Comparison of ENCODE assay signal across 8 cellular contexts in genomic region chr19:33416307-33417215, GRCh38. TPM values are rescaled to one million over a fixed set of nuclear protein-coding genes. Genes with fewer than 3 reads are reported as not detected.
DNase-seq lines count a peak whose midpoint lies in the region; ATAC-seq and TF ChIP-seq lines count a peak whose summit lies in the region.

No MANE protein-coding gene starts in this region.

- no peak for TF ChIP-seq EP300 in tibial nerve (IDR thresholded peaks at IDR 0.05)

- no TSS peak for BruUV-seq in IMR-90 (replicated peaks; lab: Mats Ljungman, UMichigan)

- no peak overlapping the region for H3K4me3 ChIP-seq in IMR-90 (ENCODE audit: insufficient read depth, low read depth, low read length)
- H3K4me3 ChIP-seq in esophagus squamous epithelium: no peak overlapping the region
- no peak overlapping the region for H3K4me3 ChIP-seq in tibial nerve

- ATAC-seq in IMR-90 (ENCODE audit: low read depth) (peak; percentile 90), omental fat pad (ENCODE audit: low FRiP score) (peak; percentile 49), GM18505 (IDR thresholded peaks at IDR 0.05; ENCODE audit: unreplicated experiment) (no peak)

- no peak overlapping the region for H3K18ac ChIP-seq in IMR-90 (ENCODE audit: low read depth, low read length)

- no peak overlapping the region for H2BK5ac ChIP-seq in IMR-90 (ENCODE audit: low read depth, low read length, poor library complexity, severe bottlenecking)

- H3K4ac ChIP-seq in IMR-90 (ENCODE audit: low read depth, low read length): no peak overlapping the region

- no peak overlapping the region for H3K14ac ChIP-seq in IMR-90 (replicated peaks; ENCODE audit: low read depth, low read length)

- H2AK9ac ChIP-seq in IMR-90 (replicated peaks; ENCODE audit: low read depth, low read length, poor library complexity): peak overlapping the region; percentile 57

- CTCF ChIA-PET in IMR-90 (lab: Yijun Ruan, JAX): interaction anchor here (0.6 to 1.6 kb wide), 7 partner anchors 10 to 602 kb away, joined by 3 to 8 read pairs (median 6); no protein-coding TSS in a partner anchor

- no peak overlapping the region for H2BK15ac ChIP-seq in IMR-90 (ENCODE audit: low read depth, low read length)

- no peak overlapping the region for H4K91ac ChIP-seq in IMR-90 (ENCODE audit: insufficient read depth, low read depth, low read length)

- intact Hi-C loops in IMR-90 (cut with micrococcal nuclease): loop anchor here (1.0 kb wide), 1 partner anchor 355 kb away; no protein-coding TSS in a partner anchor
- intact Hi-C loops in esophagus squamous epithelium (cut with DNase I): no loop called here

- peak overlapping the region; percentile 77 for H2AFZ ChIP-seq in IMR-90 (replicated peaks; ENCODE audit: low read length, poor library complexity)

- H3K23ac ChIP-seq in IMR-90 (ENCODE audit: low read depth, low read length): no peak overlapping the region

- H3K36me3 ChIP-seq in IMR-90 (ENCODE audit: control insufficient read depth, insufficient read depth, low read length): no peaks in the 10 kb centered on the region
- peaks cover 0 to under 1% (median 0%) of the 10 kb centered on the region in 3 donors for H3K36me3 ChIP-seq in esophagus squamous epithelium
- H3K36me3 ChIP-seq in tibial nerve: peaks cover 0 to 13% (median 0%) of the 10 kb centered on the region in 3 donors

- no peak overlapping the region for H3K9ac ChIP-seq in IMR-90 (ENCODE audit: low read depth, low read length)

- dilution Hi-C loops in IMR-90 (cut with HindIII; ENCODE audit: low sequenced_read_pairs, unreplicated experiment): no loop called here

- 55% methylated on average over 8 of the region's 27 CpGs; no CpG with 5 or more reads in 1 of the 2 experiments for WGBS in IMR-90 (ENCODE audit: extremely low coverage in 2 of 2, insufficient read length in 1 of 2), 2 experiments
- 31 to 46% methylated on average over 9 to 11 of the region's 27 CpGs for WGBS in esophagus squamous epithelium, 2 donors
- 42 to 45% methylated on average over 26 of the region's 27 CpGs for WGBS in tibial nerve, 2 donors

- no peaks in the 10 kb centered on the region for H3K27me3 ChIP-seq in IMR-90 (ENCODE audit: control insufficient read depth, insufficient read depth, low read length)
- no peaks in the 10 kb centered on the region for H3K27me3 ChIP-seq in esophagus squamous epithelium
- no peaks in the 10 kb centered on the region for H3K27me3 ChIP-seq in tibial nerve

- no peaks in the 10 kb centered on the region; the same call in 1 of the 2 replicates for H3K4me1 ChIP-seq in IMR-90 (ENCODE audit: control insufficient read depth, insufficient read depth, low read length)
- H3K4me1 ChIP-seq in esophagus squamous epithelium: peaks cover 0 to 16% (median 0%) of the 10 kb centered on the region in 3 donors
- peaks cover 0 to 8% (median 1%) of the 10 kb centered on the region in 4 donors for H3K4me1 ChIP-seq in tibial nerve

- H3K56ac ChIP-seq in IMR-90 (ENCODE audit: extremely low read depth, insufficient read depth, low read length): no peak overlapping the region

- in situ Hi-C loops in IMR-90 (cut with MboI; ENCODE audit: low sequenced_read_pairs): no loop called here

- H3K9me1 ChIP-seq in IMR-90 (ENCODE audit: insufficient read depth, low read length): no peaks in the 10 kb centered on the region

- no peak overlapping the region for H4K8ac ChIP-seq in IMR-90 (ENCODE audit: low read depth in 2 of 2, low read length in 2 of 2)

- no peaks in the 10 kb centered on the region for H3K9me3 ChIP-seq in IMR-90 (ENCODE audit: control insufficient read depth, insufficient read depth, low read length)
- H3K9me3 ChIP-seq in esophagus squamous epithelium: no peaks in the 10 kb centered on the region
- no peaks in the 10 kb centered on the region for H3K9me3 ChIP-seq in tibial nerve

- H2BK120ac ChIP-seq in IMR-90 (ENCODE audit: low read depth, low read length): no peak overlapping the region

- H4K20me1 ChIP-seq in IMR-90 (ENCODE audit: insufficient read depth, low read length): no peaks in the 10 kb centered on the region

- POLR2A ChIA-PET in IMR-90 (lab: Charles Lee; ENCODE audit: unreplicated experiment): no interaction called here

- H2AK5ac ChIP-seq in IMR-90 (ENCODE audit: low read depth, low read length): no peak overlapping the region

- no peak for TF ChIP-seq POLR2A in IMR-90 (IDR thresholded peaks at IDR 0.05; ENCODE audit: low read depth, low read length)
- no peak for TF ChIP-seq POLR2A in esophagus squamous epithelium (IDR thresholded peaks at IDR 0.05)
- no peak for TF ChIP-seq POLR2A in tibial nerve (IDR thresholded peaks at IDR 0.05)
- no peak for TF ChIP-seq POLR2A in GM18505 (IDR thresholded peaks at IDR 0.05; ENCODE audit: borderline replicate concordance, extremely low read depth, insufficient read depth, insufficient read length)

- no peaks in the 10 kb centered on the region for H3K79me1 ChIP-seq in IMR-90 (ENCODE audit: low read depth in 1 of 2, low read length in 2 of 2)

- H3K27ac ChIP-seq in IMR-90 (ENCODE audit: insufficient read depth, low read length) (no peak overlapping the region), esophagus squamous epithelium (no peak overlapping the region), tibial nerve (no peak overlapping the region)

- TF ChIP-seq RAD21 in IMR-90 (IDR thresholded peaks at IDR 0.05; ENCODE audit: low read length): peak; percentile 71

- H3K4me2 ChIP-seq in IMR-90 (ENCODE audit: low read depth, low read length): no peak overlapping the region; the same call in 1 of the 2 replicates

- TF ChIP-seq CTCF in IMR-90 (conservative IDR thresholded peaks at IDR 0.05; ENCODE audit: low read depth, low read length) (peak; percentile 75), esophagus squamous epithelium (IDR thresholded peaks at IDR 0.05) (peak; percentile 59 to 75 (median 65)), omental fat pad (IDR thresholded peaks at IDR 0.05) (no peak), tibial nerve (IDR thresholded peaks at IDR 0.05) (peak in 4 of 5 experiments; percentile 48 to 56 (median 54))

- no peak overlapping the region for H4K5ac ChIP-seq in IMR-90 (ENCODE audit: low read depth, low read length)

- DNase-seq in DMS 273 treated with DMSO at 0.1 percent for 48 hours (lab: John Stamatoyannopoulos, UW) (peak; percentile 37), IMR-90 (peak; percentile 68), OCI-M1 (lab: John Stamatoyannopoulos, UW) (peak; percentile 75), activated T-cell treated with anti-CD3 and anti-CD28 coated beads for 24 hours (ENCODE audit: low read depth) (peak; percentile 51), esophagus squamous epithelium (lab: John Stamatoyannopoulos, UW) (no peak), omental fat pad (ENCODE audit: low spot score) (peak; percentile 52), tibial nerve (ENCODE audit: low spot score in 2 of 2) (peak in 1 of 2 donors; percentile 65)

- H2BK20ac ChIP-seq in IMR-90 (ENCODE audit: low read depth, low read length): no peak overlapping the region

TF ChIP-seq in IMR-90, 13 proteins besides CTCF, POLR2A, EP300 and RAD21:
- peak; percentile 63 for TF ChIP-seq SMC3 (IDR thresholded peaks at IDR 0.05; ENCODE audit: low read depth, low read length)
- TF ChIP-seq CHD1 (IDR thresholded peaks at IDR 0.05; ENCODE audit: low read depth, low read length): no peak

RNA-seq across cellular contexts. Expression of gene CEBPG, which starts 43.1 kb away (rescaled TPM):
- total RNA-seq in IMR-90 (2012; rRNA removed): 14.3 and 21.1 TPM in 2 replicates
- 7.9 and 9.2 TPM in 2 replicates for polyA plus RNA-seq in IMR-90 (2012; rRNA removed)
- polyA plus RNA-seq in IMR-90 (2012; cell fraction: cytosol; rRNA removed): 2.9 and 4.9 TPM in 2 replicates
- 2.6 and 13.3 TPM in 2 replicates for polyA plus RNA-seq in IMR-90 (2012; cell fraction: nucleus; rRNA removed; ENCODE audit: low replicate concordance)
- 10 to 100 TPM; 18.5 to 31.6 (median 26.8) TPM for total RNA-seq in esophagus squamous epithelium
- 10 to 100 TPM; 19.4 to 41.1 (median 30.0) TPM for total RNA-seq in omental fat pad
- 10 to 100 TPM; 15.5 to 18.6 (median 16.7) TPM for total RNA-seq in tibial nerve

Comparison
In these comparisons a context has a peak if more than half of its experiments do, and no peak if none do; other contexts are left out.
1. CTCF ChIP-seq: peak in IMR-90 (single experiment), esophagus squamous epithelium (6 of 6) and tibial nerve (4 of 5); none in omental fat pad (0 of 3).